ENCODE assay signal across 26 cellular contexts in the genomic region with DNA sequence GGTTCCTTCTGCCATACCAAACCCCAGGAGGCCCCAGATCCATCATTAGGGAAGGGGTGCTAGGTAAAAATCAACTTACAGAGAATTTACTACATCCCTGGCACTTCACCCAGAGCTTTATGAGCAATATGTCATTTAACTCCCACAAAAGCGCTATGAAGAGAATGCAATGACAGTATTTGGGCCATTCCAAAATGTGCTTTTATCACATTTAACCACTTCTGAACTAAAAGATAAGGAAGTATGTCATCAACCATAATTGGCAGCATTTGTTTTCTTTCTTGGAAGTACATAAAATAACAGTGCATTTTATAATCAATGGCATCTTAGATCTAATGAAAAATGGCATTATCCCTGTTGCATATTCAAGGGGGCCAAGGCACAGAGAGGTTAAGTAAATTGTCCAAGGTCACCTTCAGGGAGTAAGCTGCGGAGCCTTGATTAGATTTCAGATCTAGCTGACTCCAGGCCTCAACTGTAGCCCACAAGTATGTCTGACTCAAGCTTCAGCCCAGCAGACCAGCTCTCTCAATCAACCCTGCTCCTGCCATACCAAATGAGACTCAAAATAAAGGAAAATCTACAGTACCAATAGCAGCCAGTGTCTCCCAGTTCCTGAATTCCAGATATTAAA. TPM values are rescaled to one million over a fixed set of nuclear protein-coding genes. Genes with fewer than 3 reads are reported as not detected.
DNase-seq lines count a peak whose midpoint lies in the region; ATAC-seq, FAIRE-seq and TF ChIP-seq lines count a peak whose summit lies in the region.
"Had no signal": no experiment of that assay in that cellular context is flagged by ENCODE, and none has a peak within 500 bp of the region (broad histone marks: within the 10 kb centered on the region; RNA-seq: fewer than 3 reads in every experiment).

No MANE protein-coding gene starts in this region.

- H3K4me1 ChIP-seq in astrocyte (ENCODE audit: insufficient read depth, low read length) = peaks cover 3% of the 10 kb centered on the region
- no peaks in the 10 kb centered on the region for H3K4me1 ChIP-seq in colonic mucosa
- H3K4me1 ChIP-seq in A673 (ENCODE audit: insufficient read depth, low read length, poor library complexity, severe bottlenecking) = no peaks in the 10 kb centered on the region
- H3K4me1 ChIP-seq: foreskin keratinocyte had no signal

- BruUV-seq in A673 (replicated peaks; lab: Mats Ljungman, UMichigan) = no TSS peak

- H3K27me3 ChIP-seq in astrocyte (ENCODE audit: insufficient read depth, low read length) (no peaks in the 10 kb centered on the region), colonic mucosa (no peaks in the 10 kb centered on the region), A673 (replicated peaks; ENCODE audit: insufficient read depth, low read depth, low read length, poor library complexity) (no peaks in the 10 kb centered on the region)
- H3K27me3 ChIP-seq: cardiac muscle cell, foreskin keratinocyte had no signal

- no peak for ATAC-seq in GM18858 (IDR thresholded peaks at IDR 0.05; ENCODE audit: unreplicated experiment)
- ATAC-seq: activated CD8-positive, alpha-beta memory T cell treated with anti-CD3 and anti-CD28 coated beads, Interleukin-2, amount 10 ng/mL, durations not matched to agents 7 days and 5 days; activated T-cell treated with anti-CD3 and anti-CD28 coated beads, Interleukin-2, amount 50 U/mL, for 72 hours; foreskin keratinocyte; stimulated activated naive B cell treated with anti-CD40 and anti-IgM and Interleukin-4, amounts not matched to agents 10 μg/mL and 1 μg/mL and 100 μg/mL, for 72 hours had no signal

- TF ChIP-seq CTCF in astrocyte (IDR thresholded peaks at IDR 0.05; ENCODE audit: insufficient read depth, low read depth, low read length) (no peak), foreskin fibroblast (IDR thresholded peaks at IDR 0.05; ENCODE audit: low read depth, low read length) (no peak), colonic mucosa (IDR thresholded peaks at IDR 0.05) (no peak), A673 (conservative IDR thresholded peaks at IDR 0.05; ENCODE audit: low read depth, low read length) (no peak)

- DNase-seq in NCI-H226 (peak; percentile 42), astrocyte (ENCODE audit: low read depth) (peak; percentile 78), foreskin fibroblast (peak; percentile 58 to 61), DMS 273 treated with DMSO at 0.1 percent for 48 hours (lab: John Stamatoyannopoulos, UW) (no peak), colonic mucosa (no peak), A673 (ENCODE audit: low spot score) (no peak)
- DNase-seq: activated CD4-positive, alpha-beta T cell treated with anti-CD3 and anti-CD28 coated beads, Interleukin-2, amount 10 ng/mL, durations not matched to agents 7 days and 5 days; activated CD8-positive, alpha-beta memory T cell treated with anti-CD3 and anti-CD28 coated beads, Interleukin-2, amount 10 ng/mL, durations not matched to agents 7 days and 5 days; activated naive CD4-positive, alpha-beta T cell treated with Interleukin-2 at 50 U/mL for 16 hours; activated T-cell treated with anti-CD3 and anti-CD28 coated beads, Interleukin-2, amount 50 U/mL, for 72 hours; amniotic stem cell; CD4-positive, alpha-beta T cell; foreskin keratinocyte; mesendoderm; NCI-H526; nucleus accumbens; retina; RPMI8226; stimulated activated CD4-positive, alpha-beta T cell treated with anti-CD3 and anti-CD28 coated beads, Interleukin-2, amount 100 ng/mL, for 48 hours; stimulated activated naive B cell treated with anti-CD40 and anti-IgM and Interleukin-4, amounts not matched to agents 10 μg/mL and 1 μg/mL and 100 μg/mL, for 72 hours; WERI-Rb-1 had no signal

- CTCF ChIA-PET in A673 (lab: Charles Lee) = no interaction called here

- H2AFZ ChIP-seq in astrocyte (ENCODE audit: low read depth, low read length) = no peak overlapping the region

- H3K27ac ChIP-seq in astrocyte (ENCODE audit: low read depth, low read length) (no peak overlapping the region), colonic mucosa (no peak overlapping the region), A673 (ENCODE audit: low read depth, low read length, poor library complexity, severe bottlenecking) (no peak overlapping the region)
- H3K27ac ChIP-seq: cardiac muscle cell, foreskin keratinocyte, WERI-Rb-1 had no signal

- H3K9me3 ChIP-seq in astrocyte (ENCODE audit: insufficient read depth, low read depth, low read length) = no peaks in the 10 kb centered on the region
- H3K9me3 ChIP-seq in colonic mucosa = no peaks in the 10 kb centered on the region
- no peaks in the 10 kb centered on the region for H3K9me3 ChIP-seq in A673 (ENCODE audit: low read depth, low read length, poor library complexity, severe bottlenecking)

- H3K4me1 Mint-ChIP-seq in astrocyte (ENCODE audit: low read depth, unreplicated experiment) = peaks cover 18% of the 10 kb centered on the region
- H3K4me1 Mint-ChIP-seq: activated CD4-positive, alpha-beta T cell treated with anti-CD3 and anti-CD28 coated beads, Interleukin-2, amount 10 ng/mL, durations not matched to agents 7 days and 5 days; activated CD8-positive, alpha-beta memory T cell treated with anti-CD3 and anti-CD28 coated beads, Interleukin-2, amount 10 ng/mL, durations not matched to agents 7 days and 5 days; stimulated activated naive B cell treated with anti-CD40 and anti-IgM and Interleukin-4, amounts not matched to agents 10 μg/mL and 1 μg/mL and 100 μg/mL, for 72 hours had no signal

- H3K4me3 Mint-ChIP-seq in astrocyte (ENCODE audit: unreplicated experiment) = no peak overlapping the region
- H3K4me3 Mint-ChIP-seq: activated CD4-positive, alpha-beta T cell treated with anti-CD3 and anti-CD28 coated beads, Interleukin-2, amount 10 ng/mL, durations not matched to agents 7 days and 5 days; activated CD8-positive, alpha-beta memory T cell treated with anti-CD3 and anti-CD28 coated beads, Interleukin-2, amount 10 ng/mL, durations not matched to agents 7 days and 5 days; activated T-cell treated with anti-CD3 and anti-CD28 coated beads, Interleukin-2, amount 50 U/mL, for 72 hours; CD4-positive, alpha-beta T cell; dendritic cell treated with granulocyte-macrophage colony-stimulating factor and Interleukin-4, amounts not matched to agents 40 ng/mL and 50 ng/mL, for 4 days; stimulated activated naive B cell treated with anti-CD40 and anti-IgM and Interleukin-4, amounts not matched to agents 10 μg/mL and 1 μg/mL and 100 μg/mL, for 72 hours; T-helper 1 cell treated with Interleukin-12 subunit alpha and Interleukin-12 subunit beta and Interleukin-4 antibody, amounts not matched to agents 30 μg/mL and 1 μg/mL, for 36 hours had no signal

- no peaks in the 10 kb centered on the region for H3K36me3 ChIP-seq in astrocyte (ENCODE audit: insufficient read depth, low read length)
- no peaks in the 10 kb centered on the region for H3K36me3 ChIP-seq in colonic mucosa
- H3K36me3 ChIP-seq in A673 (ENCODE audit: insufficient read depth, low read length, poor library complexity, severe bottlenecking) = no peaks in the 10 kb centered on the region
- H3K36me3 ChIP-seq: cardiac muscle cell, WERI-Rb-1 had no signal

- POLR2A ChIA-PET in A673 (lab: Charles Lee; ENCODE audit: low non-redundant PET) = no interaction called here

- H3K9ac ChIP-seq in astrocyte (ENCODE audit: low read length) (no peak overlapping the region), colonic mucosa (ENCODE audit: low read depth in 2 of 2, low read length in 2 of 2) (no peak overlapping the region)

- H3K27me3 Mint-ChIP-seq in astrocyte (ENCODE audit: low read depth, unreplicated experiment) = peaks cover 2% of the 10 kb centered on the region
- H3K27me3 Mint-ChIP-seq: activated CD4-positive, alpha-beta T cell treated with anti-CD3 and anti-CD28 coated beads, Interleukin-2, amount 10 ng/mL, durations not matched to agents 7 days and 5 days; dendritic cell treated with granulocyte-macrophage colony-stimulating factor and Interleukin-4, amounts not matched to agents 40 ng/mL and 50 ng/mL, for 4 days; stimulated activated naive B cell treated with anti-CD40 and anti-IgM and Interleukin-4, amounts not matched to agents 10 μg/mL and 1 μg/mL and 100 μg/mL, for 72 hours had no signal

- H3K36me3 Mint-ChIP-seq in astrocyte (ENCODE audit: low read depth, unreplicated experiment) = no peaks in the 10 kb centered on the region
- H3K36me3 Mint-ChIP-seq: activated CD8-positive, alpha-beta memory T cell treated with anti-CD3 and anti-CD28 coated beads, Interleukin-2, amount 10 ng/mL, durations not matched to agents 7 days and 5 days; stimulated activated naive B cell treated with anti-CD40 and anti-IgM and Interleukin-4, amounts not matched to agents 10 μg/mL and 1 μg/mL and 100 μg/mL, for 72 hours had no signal

- H3K27ac Mint-ChIP-seq in astrocyte (ENCODE audit: unreplicated experiment) = no peak overlapping the region
- H3K27ac Mint-ChIP-seq: activated CD4-positive, alpha-beta T cell treated with anti-CD3 and anti-CD28 coated beads, Interleukin-2, amount 10 ng/mL, durations not matched to agents 7 days and 5 days; activated CD8-positive, alpha-beta memory T cell treated with anti-CD3 and anti-CD28 coated beads, Interleukin-2, amount 10 ng/mL, durations not matched to agents 7 days and 5 days; activated T-cell treated with anti-CD3 and anti-CD28 coated beads, Interleukin-2, amount 50 U/mL, for 72 hours; CD4-positive, alpha-beta T cell; dendritic cell treated with granulocyte-macrophage colony-stimulating factor and Interleukin-4, amounts not matched to agents 40 ng/mL and 50 ng/mL, for 4 days; stimulated activated naive B cell treated with anti-CD40 and anti-IgM and Interleukin-4, amounts not matched to agents 10 μg/mL and 1 μg/mL and 100 μg/mL, for 72 hours; T-helper 1 cell treated with Interleukin-12 subunit alpha and Interleukin-12 subunit beta and Interleukin-4 antibody, amounts not matched to agents 30 μg/mL and 1 μg/mL, for 36 hours had no signal

- no peak for FAIRE-seq in astrocyte (lab: Jason Lieb, UNC)

- H4K20me1 ChIP-seq in astrocyte (ENCODE audit: insufficient read depth, low read length) = no peaks in the 10 kb centered on the region

- intact Hi-C loops in colonic mucosa (cut with DNase I) (no loop called here), A673 (cut with micrococcal nuclease; ENCODE audit: unreplicated experiment) (no loop called here)

- no peak overlapping the region for H3K4me2 ChIP-seq in astrocyte (ENCODE audit: low read length)

- no peaks in the 10 kb centered on the region for H3K79me2 ChIP-seq in astrocyte (ENCODE audit: insufficient read depth, low read length)

- no peak overlapping the region for H3K4me3 ChIP-seq in astrocyte (ENCODE audit: insufficient read depth, low read depth, low read length)
- no peak overlapping the region for H3K4me3 ChIP-seq in foreskin fibroblast (ENCODE audit: low read depth in 1 of 2, low read length in 2 of 2)
- H3K4me3 ChIP-seq in colonic mucosa = no peak overlapping the region
- H3K4me3 ChIP-seq in A673 (ENCODE audit: low read depth, low read length, poor library complexity, severe bottlenecking) = no peak overlapping the region
- H3K4me3 ChIP-seq: cardiac muscle cell had no signal

- no peaks in the 10 kb centered on the region for H3K9me3 Mint-ChIP-seq in astrocyte (ENCODE audit: unreplicated experiment)
- H3K9me3 Mint-ChIP-seq: activated CD4-positive, alpha-beta T cell treated with anti-CD3 and anti-CD28 coated beads, Interleukin-2, amount 10 ng/mL, durations not matched to agents 7 days and 5 days; activated T-cell treated with anti-CD3 and anti-CD28 coated beads, Interleukin-2, amount 50 U/mL, for 72 hours; CD4-positive, alpha-beta T cell; dendritic cell treated with granulocyte-macrophage colony-stimulating factor and Interleukin-4, amounts not matched to agents 40 ng/mL and 50 ng/mL, for 4 days; stimulated activated naive B cell treated with anti-CD40 and anti-IgM and Interleukin-4, amounts not matched to agents 10 μg/mL and 1 μg/mL and 100 μg/mL, for 72 hours; T-helper 1 cell treated with Interleukin-12 subunit alpha and Interleukin-12 subunit beta and Interleukin-4 antibody, amounts not matched to agents 30 μg/mL and 1 μg/mL, for 36 hours had no signal

RNA-seq across cellular contexts. Expression of gene SH3TC2, which starts 16.5 kb away (rescaled TPM):
- total RNA-seq in astrocyte (2.6 and 3.1 TPM in 2 replicates), colonic mucosa (1 to 10 TPM in 1 of 2 donors, under 1 TPM in 1; 0.66 to 2.5 TPM), A673 (2021) (1.3 and 2.5 TPM in 2 replicates)
- total RNA-seq: activated CD4-positive, alpha-beta T cell treated with anti-CD3 and anti-CD28 coated beads, Interleukin-2, amount 10 ng/mL, durations not matched to agents 7 days and 5 days; activated CD8-positive, alpha-beta memory T cell treated with anti-CD3 and anti-CD28 coated beads, Interleukin-2, amount 10 ng/mL, durations not matched to agents 7 days and 5 days; CD4-positive, alpha-beta T cell; G401 had no signal

Comparison
In these comparisons a context has a peak if more than half of its experiments do, and no peak if none do; other contexts are left out.
1. DNase-seq: peak in NCI-H226 (single experiment), astrocyte (single experiment) and foreskin fibroblast (2 of 2); none in DMS 273 treated with DMSO at 0.1 percent for 48 hours (single experiment), colonic mucosa (single experiment) and A673 (single experiment).